In the genomic region with DNA sequence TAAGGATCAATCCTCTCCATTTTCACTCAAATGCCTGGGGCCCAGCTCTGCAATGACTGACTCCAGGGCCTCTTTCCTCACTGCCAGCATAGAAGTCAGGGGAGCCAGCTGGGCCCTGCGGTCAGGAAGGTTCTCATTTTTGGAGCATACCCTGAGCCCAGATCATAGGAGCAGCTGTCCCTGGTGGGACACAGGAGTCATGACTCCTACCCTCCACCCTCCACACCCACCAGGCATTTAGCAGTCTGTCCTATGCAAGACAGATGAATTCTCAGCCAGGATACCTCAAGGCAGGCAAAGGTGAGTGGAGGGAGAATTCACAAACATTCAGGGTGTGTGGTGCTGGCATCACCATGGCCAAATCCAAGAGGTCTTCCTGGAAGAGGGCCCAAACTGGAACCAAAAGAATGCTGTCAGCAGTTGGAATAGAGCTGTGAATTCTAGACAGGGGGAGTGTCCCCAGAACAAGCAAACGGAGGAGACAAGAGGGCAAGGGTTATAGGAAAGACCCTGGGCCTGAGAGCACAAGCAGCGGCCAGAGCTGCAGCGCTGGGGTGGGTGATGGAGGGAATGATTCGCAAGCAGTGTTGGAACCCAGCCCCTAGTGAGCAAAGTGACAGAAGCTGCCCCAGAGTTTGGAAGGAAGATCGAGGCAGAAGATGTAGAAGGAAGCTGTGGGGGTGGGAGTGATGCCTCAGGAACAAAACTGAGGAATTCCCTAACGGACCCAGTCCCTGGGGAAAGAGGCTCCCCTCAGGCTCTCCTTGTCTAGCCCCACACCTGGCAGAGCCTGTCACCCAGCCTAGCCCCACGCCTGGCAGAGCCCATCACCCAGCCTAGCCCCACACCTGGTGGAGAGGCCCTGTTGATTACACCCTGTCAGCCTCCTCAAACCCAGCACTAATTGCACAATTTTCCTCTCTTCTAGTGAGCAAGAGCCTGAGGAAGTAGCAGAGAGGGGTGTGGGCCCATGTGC, we compare ENCODE assay signal across 23 cellular contexts. TPM values are rescaled to one million over a fixed set of nuclear protein-coding genes. Genes with fewer than 3 reads are reported as not detected.
DNase-seq lines count a peak whose midpoint lies in the region; ATAC-seq and TF ChIP-seq lines count a peak whose summit lies in the region.
"Had no signal": no experiment of that assay in that cellular context is flagged by ENCODE, and none has a peak within 500 bp of the region (broad histone marks: within the 10 kb centered on the region; RNA-seq: fewer than 3 reads in every experiment).

No MANE protein-coding gene starts in this region.

- H3K36me3 Mint-ChIP-seq in activated CD4-positive, alpha-beta T cell treated with anti-CD3 and anti-CD28 coated beads, Interleukin-2, amount 10 ng/mL, durations not matched to agents 7 days and 5 days (ENCODE audit: low read depth): peaks cover 33% of the 10 kb centered on the region
- H3K36me3 Mint-ChIP-seq in effector memory CD8-positive, alpha-beta T cell (ENCODE audit: insufficient read depth): peaks cover 40% of the 10 kb centered on the region
- peaks cover 26% of the 10 kb centered on the region for H3K36me3 Mint-ChIP-seq in activated CD8-positive, alpha-beta memory T cell treated with anti-CD3 and anti-CD28 coated beads, Interleukin-2, amount 10 ng/mL, durations not matched to agents 7 days and 5 days

- POLR2A ChIA-PET in activated CD4-positive, alpha-beta T cell treated with anti-CD3 and anti-CD28 coated beads, Interleukin-2, amount 10 ng/mL, durations not matched to agents 7 days and 5 days (lab: Charles Lee): no interaction called here

- H3K9me3 Mint-ChIP-seq in activated CD4-positive, alpha-beta T cell treated with anti-CD3 and anti-CD28 coated beads, Interleukin-2, amount 10 ng/mL, durations not matched to agents 7 days and 5 days: no peaks in the 10 kb centered on the region
- no peaks in the 10 kb centered on the region for H3K9me3 Mint-ChIP-seq in effector memory CD8-positive, alpha-beta T cell
- H3K9me3 Mint-ChIP-seq in activated CD8-positive, alpha-beta memory T cell treated with anti-CD3 and anti-CD28 coated beads, Interleukin-2, amount 10 ng/mL, durations not matched to agents 7 days and 5 days (ENCODE audit: low read depth): no peaks in the 10 kb centered on the region
- H3K9me3 Mint-ChIP-seq: stimulated activated naive CD8-positive, alpha-beta T cell treated with anti-CD3 and anti-CD28 coated beads, Interleukin-15, Interleukin-2, amounts not matched to agents 100 ng/mL and 50 ng/mL, for 24 hours had no signal

- DNase-seq in activated CD4-positive, alpha-beta T cell treated with anti-CD3 and anti-CD28 coated beads, Interleukin-2, amount 10 ng/mL, durations not matched to agents 7 days and 5 days: no peak
- DNase-seq in activated CD4-positive, alpha-beta T cell treated with anti-CD3 and anti-CD28 coated beads, Interleukin-2, amount 50 U/mL, for 48 hours: no peak
- DNase-seq in effector memory CD8-positive, alpha-beta T cell: no peak
- no peak for DNase-seq in activated CD8-positive, alpha-beta memory T cell treated with anti-CD3 and anti-CD28 coated beads, Interleukin-2, amount 10 ng/mL, durations not matched to agents 7 days and 5 days
- no peak for DNase-seq in COLO829 (ENCODE audit: low spot score)
- DNase-seq: 8988T; activated gamma-delta T cell; DMS53; heart right ventricle; NCI-H2029; NCI-H446; Peyer's patch; stimulated activated CD4-positive, alpha-beta T cell treated with anti-CD3 and anti-CD28 coated beads, Interleukin-1b, Interleukin-23, amount 100 ng/mL, for 48 hours; T-helper 9 cell; upper lobe of left lung had no signal

- no peak overlapping the region for H3K4me3 Mint-ChIP-seq in activated CD4-positive, alpha-beta T cell treated with anti-CD3 and anti-CD28 coated beads, Interleukin-2, amount 10 ng/mL, durations not matched to agents 7 days and 5 days
- H3K4me3 Mint-ChIP-seq in effector memory CD8-positive, alpha-beta T cell: no peak overlapping the region
- no peak overlapping the region for H3K4me3 Mint-ChIP-seq in activated CD8-positive, alpha-beta memory T cell treated with anti-CD3 and anti-CD28 coated beads, Interleukin-2, amount 10 ng/mL, durations not matched to agents 7 days and 5 days
- H3K4me3 Mint-ChIP-seq: stimulated activated naive CD8-positive, alpha-beta T cell treated with anti-CD3 and anti-CD28 coated beads, Interleukin-15, Interleukin-2, amounts not matched to agents 100 ng/mL and 50 ng/mL, for 24 hours had no signal

- CTCF ChIA-PET in activated CD4-positive, alpha-beta T cell treated with anti-CD3 and anti-CD28 coated beads, Interleukin-2, amount 10 ng/mL, durations not matched to agents 7 days and 5 days (lab: Charles Lee): interaction anchor here (1.1 to 1.7 kb wide), 2 partner anchors 19 to 24 kb away, joined by 3 read pairs; no protein-coding TSS in a partner anchor
- CTCF ChIA-PET in activated CD8-positive, alpha-beta memory T cell treated with anti-CD3 and anti-CD28 coated beads, Interleukin-2, amount 10 ng/mL, durations not matched to agents 7 days and 5 days (lab: Charles Lee): interaction anchor here (0.8 to 1.6 kb wide), 2 partner anchors 10 to 11 kb away, joined by 3 to 5 read pairs; no protein-coding TSS in a partner anchor

- TF ChIP-seq POLR2A in GM18505 (IDR thresholded peaks at IDR 0.05; ENCODE audit: borderline replicate concordance, extremely low read depth, insufficient read depth, insufficient read length): peak; percentile 12

- peaks cover 51 to 62% of the 10 kb centered on the region in 2 experiments for H3K4me1 ChIP-seq in neutrophil (ENCODE audit: control insufficient read depth in 1 of 2, insufficient read depth in 1 of 2, low read depth in 1 of 2, low read length in 1 of 2)

- H3K4me3 ChIP-seq in neutrophil (ENCODE audit: low read depth in 1 of 2, low read length in 1 of 2): no peak overlapping the region
- H3K4me3 ChIP-seq: ascending aorta, heart right ventricle, Peyer's patch, SK-N-MC, upper lobe of left lung had no signal

- peaks cover 9% of the 10 kb centered on the region for H3K4me1 Mint-ChIP-seq in activated CD4-positive, alpha-beta T cell treated with anti-CD3 and anti-CD28 coated beads, Interleukin-2, amount 10 ng/mL, durations not matched to agents 7 days and 5 days
- peaks cover 8 to 33% of the 10 kb centered on the region in 2 donors for H3K4me1 Mint-ChIP-seq in effector memory CD8-positive, alpha-beta T cell (ENCODE audit: low read depth in 2 of 2)
- H3K4me1 Mint-ChIP-seq in activated CD8-positive, alpha-beta memory T cell treated with anti-CD3 and anti-CD28 coated beads, Interleukin-2, amount 10 ng/mL, durations not matched to agents 7 days and 5 days: peaks cover 12% of the 10 kb centered on the region

- ATAC-seq in GM18505 (IDR thresholded peaks at IDR 0.05; ENCODE audit: unreplicated experiment) (no peak), HG02571 (IDR thresholded peaks at IDR 0.05; ENCODE audit: unreplicated experiment) (no peak)
- no peak for ATAC-seq in effector memory CD8-positive, alpha-beta T cell (replicated peaks)
- no peak for ATAC-seq in activated CD8-positive, alpha-beta memory T cell treated with anti-CD3 and anti-CD28 coated beads, Interleukin-2, amount 10 ng/mL, durations not matched to agents 7 days and 5 days
- ATAC-seq: activated CD4-positive, CD25-positive, alpha-beta regulatory T cell treated with anti-CD3 and anti-CD28 coated beads, Interleukin-2, amount 50 U/mL, for 24 hours; HCT116; heart right ventricle had no signal

- peak overlapping the region; percentile 67 for H3K27ac ChIP-seq in neutrophil
- H3K27ac ChIP-seq: ascending aorta, heart right ventricle, Peyer's patch, SK-N-MC, upper lobe of left lung had no signal

- no peaks in the 10 kb centered on the region for H3K9me3 ChIP-seq in neutrophil
- H3K9me3 ChIP-seq: ascending aorta, heart right ventricle, Peyer's patch, upper lobe of left lung had no signal

- peaks cover 13% of the 10 kb centered on the region for H3K27me3 ChIP-seq in neutrophil
- H3K27me3 ChIP-seq: ascending aorta, Peyer's patch, upper lobe of left lung had no signal

- H3K27me3 Mint-ChIP-seq in activated CD4-positive, alpha-beta T cell treated with anti-CD3 and anti-CD28 coated beads, Interleukin-2, amount 10 ng/mL, durations not matched to agents 7 days and 5 days: peaks cover 8% of the 10 kb centered on the region
- no peaks in the 10 kb centered on the region for H3K27me3 Mint-ChIP-seq in effector memory CD8-positive, alpha-beta T cell
- peaks cover 13% of the 10 kb centered on the region for H3K27me3 Mint-ChIP-seq in activated CD8-positive, alpha-beta memory T cell treated with anti-CD3 and anti-CD28 coated beads, Interleukin-2, amount 10 ng/mL, durations not matched to agents 7 days and 5 days
- H3K27me3 Mint-ChIP-seq: stimulated activated naive CD8-positive, alpha-beta T cell treated with anti-CD3 and anti-CD28 coated beads, Interleukin-15, Interleukin-2, amounts not matched to agents 100 ng/mL and 50 ng/mL, for 24 hours had no signal

- peak overlapping the region; percentile 20 for H3K27ac Mint-ChIP-seq in activated CD4-positive, alpha-beta T cell treated with anti-CD3 and anti-CD28 coated beads, Interleukin-2, amount 10 ng/mL, durations not matched to agents 7 days and 5 days
- peak overlapping the region; percentile 8 to 59 for H3K27ac Mint-ChIP-seq in effector memory CD8-positive, alpha-beta T cell
- H3K27ac Mint-ChIP-seq in activated CD8-positive, alpha-beta memory T cell treated with anti-CD3 and anti-CD28 coated beads, Interleukin-2, amount 10 ng/mL, durations not matched to agents 7 days and 5 days: no peak overlapping the region
- H3K27ac Mint-ChIP-seq: stimulated activated naive CD8-positive, alpha-beta T cell treated with anti-CD3 and anti-CD28 coated beads, Interleukin-15, Interleukin-2, amounts not matched to agents 100 ng/mL and 50 ng/mL, for 24 hours had no signal

- peaks cover 83% of the 10 kb centered on the region for H3K36me3 ChIP-seq in neutrophil

- no peak for TF ChIP-seq CTCF in neutrophil (IDR thresholded peaks at IDR 0.05)

RNA-seq across cellular contexts. Expression of a gene that starts 4.5 kb away (rescaled TPM):
- total RNA-seq in activated CD4-positive, alpha-beta T cell treated with anti-CD3 and anti-CD28 coated beads, Interleukin-2, amount 10 ng/mL, durations not matched to agents 7 days and 5 days: under 1 TPM; 0.52 to 0.69 TPM
- under 1 TPM; 0.26 to 0.93 TPM for total RNA-seq in activated CD8-positive, alpha-beta memory T cell treated with anti-CD3 and anti-CD28 coated beads, Interleukin-2, amount 10 ng/mL, durations not matched to agents 7 days and 5 days

RNA-seq across cellular contexts. Expression of a gene that starts 7.0 kb away (rescaled TPM):
- total RNA-seq in activated CD4-positive, alpha-beta T cell treated with anti-CD3 and anti-CD28 coated beads, Interleukin-2, amount 10 ng/mL, durations not matched to agents 7 days and 5 days: 10 to 100 TPM; 60.0 to 63.5 TPM
- 10 to 100 TPM; 59.0 to 60.1 TPM for total RNA-seq in activated CD8-positive, alpha-beta memory T cell treated with anti-CD3 and anti-CD28 coated beads, Interleukin-2, amount 10 ng/mL, durations not matched to agents 7 days and 5 days

RNA-seq across cellular contexts. Expression of a gene that starts 40.4 kb away (rescaled TPM):
- total RNA-seq in activated CD4-positive, alpha-beta T cell treated with anti-CD3 and anti-CD28 coated beads, Interleukin-2, amount 10 ng/mL, durations not matched to agents 7 days and 5 days: 10 to 100 TPM; 79.0 to 79.6 TPM
- 10 to 100 TPM; 82.9 to 96.7 TPM for total RNA-seq in activated CD8-positive, alpha-beta memory T cell treated with anti-CD3 and anti-CD28 coated beads, Interleukin-2, amount 10 ng/mL, durations not matched to agents 7 days and 5 days

RNA-seq across cellular contexts. Expression of a gene that starts 42.2 kb away (rescaled TPM):
- total RNA-seq in activated CD4-positive, alpha-beta T cell treated with anti-CD3 and anti-CD28 coated beads, Interleukin-2, amount 10 ng/mL, durations not matched to agents 7 days and 5 days: 1 to 10 TPM; 1.8 to 2.1 TPM
- 1 to 10 TPM; 1.3 to 2.5 TPM for total RNA-seq in activated CD8-positive, alpha-beta memory T cell treated with anti-CD3 and anti-CD28 coated beads, Interleukin-2, amount 10 ng/mL, durations not matched to agents 7 days and 5 days

RNA-seq across cellular contexts. Expression of a gene that starts 48.9 kb away (rescaled TPM):
- total RNA-seq in activated CD4-positive, alpha-beta T cell treated with anti-CD3 and anti-CD28 coated beads, Interleukin-2, amount 10 ng/mL, durations not matched to agents 7 days and 5 days: 100 to 1,000 TPM; 101 to 112 TPM
- total RNA-seq in activated CD8-positive, alpha-beta memory T cell treated with anti-CD3 and anti-CD28 coated beads, Interleukin-2, amount 10 ng/mL, durations not matched to agents 7 days and 5 days: 100 to 1,000 TPM; 107 to 147 TPM
